Comparison of ENCODE assay signal across 8 cellular contexts in genomic region chr10:72692897-72693598, GRCh38. TPM values are rescaled to one million over a fixed set of nuclear protein-coding genes. Genes with fewer than 3 reads are reported as not detected.
DNase-seq lines count a peak whose midpoint lies in the region; ATAC-seq, FAIRE-seq and TF ChIP-seq lines count a peak whose summit lies in the region.

No MANE protein-coding gene starts in this region.

- ATAC-seq in DND-41 (ENCODE audit: insufficient read depth, low read depth), result no peak; the same call in 2 of the 3 replicates
- ATAC-seq in T-helper 17 cell, result no peak

- peak overlapping the region; percentile 85 for H4K8ac ChIP-seq in trophoblast cell (ENCODE audit: low read depth, low read length)

- H3K27me3 ChIP-seq in DND-41 (ENCODE audit: insufficient read depth, low read length, poor library complexity), result no peaks in the 10 kb centered on the region
- H3K27me3 ChIP-seq in trophoblast cell (ENCODE audit: insufficient read depth, low read length), result no peaks in the 10 kb centered on the region

- DNase-seq in DND-41 (no peak), HFFc6 (no peak), T-helper 17 cell (no peak), fibroblast of gingiva (ENCODE audit: low read depth) (peak; percentile 10), trophoblast cell (no peak), GM13977 (ENCODE audit: low spot score) (no peak), HTR-8/SVneo (ENCODE audit: insufficient read length, low spot score) (no peak), urothelium cell line (ENCODE audit: low spot score) (no peak)

- peak overlapping the region; percentile 91 for H3K14ac ChIP-seq in trophoblast cell (ENCODE audit: low read length)

- H3K36me3 Mint-ChIP-seq in HFFc6 (ENCODE audit: low read depth) (no peaks in the 10 kb centered on the region), T-helper 17 cell (ENCODE audit: low read depth) (no peaks in the 10 kb centered on the region)

- in situ Hi-C loops in GM13977 (cut with MboI; ENCODE audit: low pct_unique_long_range_greater_than_20kb, low sequenced_read_pairs, unreplicated experiment), result no loop called here

- no CpG with 5 or more reads among the region's 11 CpGs for WGBS in trophoblast cell (ENCODE audit: extremely low coverage, insufficient coverage, insufficient read length)

- peak overlapping the region; percentile 70 for H4K12ac ChIP-seq in trophoblast cell (ENCODE audit: low read depth, low read length)

- H2BK120ac ChIP-seq in trophoblast cell (ENCODE audit: insufficient read depth, low read length, poor library complexity), result no peak overlapping the region

- peak overlapping the region; percentile 93 for H3K4ac ChIP-seq in trophoblast cell (ENCODE audit: low read depth, low read length)

- peaks cover 7% of the 10 kb centered on the region for H3K79me1 ChIP-seq in trophoblast cell (ENCODE audit: low read length)

- H3K27ac Mint-ChIP-seq in HFFc6, result peak overlapping the region; percentile 49
- H3K27ac Mint-ChIP-seq in T-helper 17 cell, result peak overlapping the region; percentile 88

- H3K23ac ChIP-seq in trophoblast cell (ENCODE audit: low read length), result no peak overlapping the region

- H3K4me3 ChIP-seq in DND-41 (ENCODE audit: low read depth in 1 of 2, low read length in 2 of 2) (peak overlapping the region; percentile 47 to 80; a peak in 3 of 4 replicates), trophoblast cell (ENCODE audit: low read depth, low read length) (peak overlapping the region; percentile 76)

- FAIRE-seq in HTR-8/SVneo (lab: Jason Lieb, UNC) (no peak), urothelium cell line (lab: Jason Lieb, UNC) (no peak)

- TF ChIP-seq CTCF in DND-41 (IDR thresholded peaks at IDR 0.05; ENCODE audit: borderline replicate concordance, extremely low read depth, low read length, poor library complexity, severe bottlenecking) (no peak), HFFc6 (IDR thresholded peaks at IDR 0.05) (no peak), GM13977 (IDR thresholded peaks at IDR 0.05; ENCODE audit: extremely low read depth, insufficient read depth, missing control alignments) (no peak)

- H2AK5ac ChIP-seq in trophoblast cell (ENCODE audit: low read length), result peak overlapping the region; percentile 35

- no peak overlapping the region for H2BK12ac ChIP-seq in trophoblast cell (ENCODE audit: low read length)

- no peaks in the 10 kb centered on the region for H3K9me3 Mint-ChIP-seq in HFFc6

- H3K4me1 ChIP-seq in DND-41 (ENCODE audit: insufficient read depth, low read length), result peaks cover 25% of the 10 kb centered on the region
- peaks cover 4 to 6% of the 10 kb centered on the region in 2 experiments for H3K4me1 ChIP-seq in trophoblast cell (ENCODE audit: control insufficient read depth in 1 of 2, insufficient read depth in 2 of 2, low read length in 2 of 2)

- H2AFZ ChIP-seq in DND-41 (ENCODE audit: low read depth, low read length) (peak overlapping the region; percentile 83), trophoblast cell (ENCODE audit: insufficient read depth, low read length, poor library complexity) (no peak overlapping the region)

- H2BK5ac ChIP-seq in trophoblast cell (ENCODE audit: low read depth, low read length, poor library complexity), result peak overlapping the region; percentile 39

- no peaks in the 10 kb centered on the region for H3K36me3 ChIP-seq in DND-41 (ENCODE audit: insufficient read depth, low read length)
- no peaks in the 10 kb centered on the region for H3K36me3 ChIP-seq in trophoblast cell (ENCODE audit: control insufficient read depth in 1 of 2, insufficient read depth in 2 of 2, low read length in 2 of 2)

- H3K27ac ChIP-seq in DND-41 (ENCODE audit: low read length), result peak overlapping the region; percentile 33
- H3K27ac ChIP-seq in trophoblast cell (ENCODE audit: low read depth, low read length), result no peak overlapping the region

- H3K9ac ChIP-seq in DND-41 (ENCODE audit: low read depth, low read length) (peak overlapping the region; percentile 63), trophoblast cell (ENCODE audit: low read length) (peak overlapping the region; percentile 83)

- H3K4me1 Mint-ChIP-seq in HFFc6 (ENCODE audit: low read depth) (peaks cover 58% of the 10 kb centered on the region), T-helper 17 cell (peaks cover 30% of the 10 kb centered on the region)

- peak overlapping the region; percentile 93 for H3K4me3 Mint-ChIP-seq in HFFc6
- H3K4me3 Mint-ChIP-seq in T-helper 17 cell, result peak overlapping the region; percentile 95

- H3K18ac ChIP-seq in trophoblast cell (ENCODE audit: low read length), result peak overlapping the region; percentile 96

- peaks cover 51% of the 10 kb centered on the region for H3K79me2 ChIP-seq in DND-41 (ENCODE audit: insufficient read depth, low read length)
- peaks cover 8% of the 10 kb centered on the region for H3K79me2 ChIP-seq in trophoblast cell (ENCODE audit: control insufficient read depth, insufficient read depth, low read length, poor library complexity)

- H3K9me3 ChIP-seq in DND-41 (ENCODE audit: insufficient read depth, low read length, severe bottlenecking) (no peaks in the 10 kb centered on the region), T-helper 17 cell (ENCODE audit: control insufficient read depth, low read length, poor library complexity, severe bottlenecking) (no peaks in the 10 kb centered on the region), trophoblast cell (ENCODE audit: insufficient read depth, low read depth, low read length) (no peaks in the 10 kb centered on the region)

- H3K27me3 Mint-ChIP-seq in HFFc6 (ENCODE audit: insufficient read depth) (no peaks in the 10 kb centered on the region; the same call in 1 of the 2 replicates), T-helper 17 cell (peaks cover 12% of the 10 kb centered on the region)

- H3K4me2 ChIP-seq in DND-41 (ENCODE audit: insufficient read depth, low read length), result peak overlapping the region; percentile 75
- peak overlapping the region; percentile 94 for H3K4me2 ChIP-seq in trophoblast cell (ENCODE audit: low read length)

- H4K20me1 ChIP-seq in DND-41 (ENCODE audit: insufficient read depth, low read length), result peaks cover 4% of the 10 kb centered on the region; the same call in 1 of the 2 replicates

- peak overlapping the region; percentile 51 for H4K91ac ChIP-seq in trophoblast cell (ENCODE audit: low read depth, low read length)

RNA-seq across cellular contexts. Expression of gene MCU, which starts 1.1 kb away (rescaled TPM):
- total RNA-seq in HFFc6 (2021; fragmentation: NEBNext Ultra II Directional; extraction: Animal tissue kit (Norgen Biotek cat#: 25700)), result 10 to 100 TPM; 28.3 to 36.2 (median 32.3) TPM
- total RNA-seq in T-helper 17 cell, result 10 to 100 TPM; 12.6 to 14.4 TPM
- 14.7 and 15.2 TPM in 2 replicates for polyA plus RNA-seq in trophoblast cell (2013)
